Comparison of ENCODE assay signal across 1 cellular context in the genomic region with DNA sequence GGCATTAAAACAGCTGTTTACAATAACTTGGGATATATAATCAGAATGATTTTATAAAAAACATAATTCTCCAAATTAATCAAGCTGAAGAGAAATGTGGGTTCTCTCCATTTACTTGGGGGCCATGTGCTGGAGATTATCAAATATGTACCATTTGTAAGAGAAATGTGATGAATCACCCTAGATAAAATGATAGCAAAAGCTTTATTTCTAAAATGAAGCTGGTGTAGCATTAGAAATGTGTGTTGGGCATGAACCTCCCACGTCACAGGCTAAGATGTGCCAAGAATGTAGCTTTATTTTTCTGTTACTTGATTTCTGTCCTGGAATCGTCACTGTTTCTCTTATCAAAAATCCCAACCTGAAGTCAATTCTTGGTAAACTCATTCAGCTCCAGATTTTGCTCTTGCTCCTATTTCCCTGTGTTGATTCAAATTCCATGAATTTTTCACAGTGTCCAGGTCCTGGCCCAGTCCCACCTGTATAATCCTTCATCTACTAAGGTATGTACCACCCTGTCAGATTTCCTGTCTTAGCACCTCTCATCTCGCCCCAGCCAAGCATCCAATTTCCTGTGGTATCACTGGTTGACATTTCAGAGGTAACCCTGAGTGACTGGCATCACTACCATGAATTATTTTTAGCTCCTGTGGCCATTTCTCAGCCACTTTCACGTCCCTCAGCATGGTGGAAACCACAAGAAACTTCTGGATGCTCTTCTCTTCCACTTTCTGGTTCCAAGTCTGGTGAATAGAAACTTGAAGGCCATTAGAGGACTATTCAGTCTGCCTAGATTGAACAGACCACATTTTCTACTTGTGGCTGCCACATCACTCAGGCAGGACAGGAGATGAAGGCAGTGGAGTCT.
TF ChIP-seq lines count a peak whose summit lies in the region.

No MANE protein-coding gene starts in this region.

TF ChIP-seq in IMR-90, 13 proteins besides CTCF, POLR2A, EP300 and RAD21 (continued from another document):
- TF ChIP-seq USF2 (IDR thresholded peaks at IDR 0.05; ENCODE audit: low read depth, low read length) (no peak), CEBPB (IDR thresholded peaks at IDR 0.05; ENCODE audit: low read depth, low read length) (no peak), RFX5 (IDR thresholded peaks at IDR 0.05; ENCODE audit: low read depth, low read length) (no peak)
